Comparison of ENCODE assay signal across 12 cellular contexts in the genomic region with DNA sequence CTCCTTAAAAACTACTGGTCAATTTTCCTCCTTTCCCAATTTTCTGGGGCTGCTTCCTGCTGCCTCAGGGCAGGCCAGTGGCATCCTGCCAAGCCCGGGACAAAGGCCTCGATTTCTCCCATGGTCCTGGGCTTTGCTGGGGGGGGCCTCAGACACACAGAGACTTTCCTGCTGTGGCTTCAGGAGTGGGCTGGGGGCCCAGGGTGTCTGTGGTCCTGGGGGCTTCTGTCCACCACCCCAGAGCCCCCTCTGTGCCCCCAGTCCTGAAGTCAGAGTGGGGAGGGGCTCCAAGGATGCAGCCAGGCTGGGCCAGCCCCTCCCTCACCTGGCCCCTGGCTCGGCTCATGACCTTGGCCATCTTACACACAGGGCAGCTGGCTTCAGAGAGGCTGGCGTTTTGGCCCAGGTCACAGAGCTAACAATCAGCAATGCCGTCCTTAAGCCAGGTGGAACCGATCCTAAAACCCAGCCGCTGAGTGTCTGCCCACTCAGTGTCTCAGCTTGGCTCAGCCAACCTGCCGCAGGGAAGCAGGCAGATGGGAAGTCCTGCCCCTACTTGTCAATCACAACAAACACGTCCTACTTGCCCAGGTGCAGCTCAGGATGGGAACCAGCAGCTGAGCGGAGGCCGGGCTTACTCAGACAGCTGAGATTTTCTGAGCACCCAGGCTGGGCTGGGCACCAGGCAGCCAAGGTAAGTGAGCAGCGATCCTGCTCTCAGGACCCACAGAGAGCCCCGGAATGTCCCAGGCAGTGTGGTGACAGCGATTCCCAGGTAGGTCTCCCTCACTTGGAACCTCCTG. TPM values are rescaled to one million over a fixed set of nuclear protein-coding genes. Genes with fewer than 3 reads are reported as not detected.
DNase-seq lines count a peak whose midpoint lies in the region; ATAC-seq and TF ChIP-seq lines count a peak whose summit lies in the region.
"Had no signal": no experiment of that assay in that cellular context is flagged by ENCODE, and none has a peak within 500 bp of the region (broad histone marks: within the 10 kb centered on the region; RNA-seq: fewer than 3 reads in every experiment).

No MANE protein-coding gene starts in this region.

- peak; percentile 29 to 70 (median 46) for ATAC-seq in psoas muscle
- no peak for ATAC-seq in CD8-positive, alpha-beta T cell

- 35 to 42% (median 41%) methylated on average over 14 of the region's 14 CpGs for WGBS in psoas muscle, 3 donors

- H3K27ac ChIP-seq in epithelial cell of prostate (no peak overlapping the region), psoas muscle (no peak overlapping the region), colonic mucosa (no peak overlapping the region)
- no peak overlapping the region for H3K27ac ChIP-seq in CD8-positive, alpha-beta T cell (ENCODE audit: low read depth, low read length)
- H3K27ac ChIP-seq: ovary, tibial artery had no signal

- no peaks in the 10 kb centered on the region for H3K9me3 ChIP-seq in psoas muscle
- H3K9me3 ChIP-seq in CD8-positive, alpha-beta T cell (ENCODE audit: low read length), result no peaks in the 10 kb centered on the region
- H3K9me3 ChIP-seq in colonic mucosa, result no peaks in the 10 kb centered on the region
- H3K9me3 ChIP-seq: ovary, tibial artery had no signal

- no peaks in the 10 kb centered on the region for H3K9me3 Mint-ChIP-seq in CD8-positive, alpha-beta T cell
- H3K9me3 Mint-ChIP-seq: activated B cell treated with CpG ODN at 0.5 μM for 24 hours; activated T-helper 1 cell treated with anti-CD3 and anti-CD28 coated beads, Interleukin-12 subunit alpha, Interleukin-12 subunit beta, Interleukin-2, Interleukin-4 antibody, amounts not matched to agents 30 ng/mL and 10 ng/mL and 1 ng/mL, durations not matched to agents 14 hours and 24 hours and 36 hours had no signal

- no peak overlapping the region for H3K4me3 Mint-ChIP-seq in CD8-positive, alpha-beta T cell
- H3K4me3 Mint-ChIP-seq: activated B cell treated with CpG ODN at 0.5 μM for 24 hours; activated T-helper 1 cell treated with anti-CD3 and anti-CD28 coated beads, Interleukin-12 subunit alpha, Interleukin-12 subunit beta, Interleukin-2, Interleukin-4 antibody, amounts not matched to agents 30 ng/mL and 10 ng/mL and 1 ng/mL, durations not matched to agents 14 hours and 24 hours and 36 hours had no signal

- no peak for TF ChIP-seq CTCF in psoas muscle (IDR thresholded peaks at IDR 0.05)
- TF ChIP-seq CTCF in CD8-positive, alpha-beta T cell (IDR thresholded peaks at IDR 0.05), result no peak
- TF ChIP-seq CTCF in colonic mucosa (IDR thresholded peaks at IDR 0.05), result no peak

- H3K27me3 ChIP-seq in psoas muscle (ENCODE audit: insufficient read depth in 3 of 3, low read length in 2 of 3) (no peaks in the 10 kb centered on the region), colonic mucosa (no peaks in the 10 kb centered on the region)
- no peaks in the 10 kb centered on the region for H3K27me3 ChIP-seq in CD8-positive, alpha-beta T cell (ENCODE audit: insufficient read depth, low read length)
- H3K27me3 ChIP-seq: ovary, tibial artery had no signal

- peaks cover 3% of the 10 kb centered on the region for H3K4me1 Mint-ChIP-seq in CD8-positive, alpha-beta T cell (ENCODE audit: low read depth)
- H3K4me1 Mint-ChIP-seq: activated B cell treated with CpG ODN at 0.5 μM for 24 hours had no signal

- H3K27ac Mint-ChIP-seq in CD8-positive, alpha-beta T cell, result no peak overlapping the region
- H3K27ac Mint-ChIP-seq: activated B cell treated with CpG ODN at 0.5 μM for 24 hours; activated T-helper 1 cell treated with anti-CD3 and anti-CD28 coated beads, Interleukin-12 subunit alpha, Interleukin-12 subunit beta, Interleukin-2, Interleukin-4 antibody, amounts not matched to agents 30 ng/mL and 10 ng/mL and 1 ng/mL, durations not matched to agents 14 hours and 24 hours and 36 hours had no signal

- peak; percentile 55 for DNase-seq in DMS 273 (lab: John Stamatoyannopoulos, UW; ENCODE audit: unreplicated experiment)
- no peak for DNase-seq in DMS 273 treated with DMSO at 0.1 percent for 48 hours (lab: John Stamatoyannopoulos, UW)
- DNase-seq in NCI-H345 (lab: John Stamatoyannopoulos, UW), result peak; percentile 79
- peak; percentile 80 for DNase-seq in epithelial cell of prostate (ENCODE audit: low read depth, low spot score)
- DNase-seq in psoas muscle, result peak; percentile 41 to 44
- no peak for DNase-seq in CD8-positive, alpha-beta T cell
- DNase-seq in activated gamma-delta T cell (lab: John Stamatoyannopoulos, UW), result no peak
- DNase-seq in colonic mucosa, result no peak
- DNase-seq: activated B cell treated with CpG ODN at 0.5 μM for 24 hours had no signal

- no peaks in the 10 kb centered on the region for H3K36me3 Mint-ChIP-seq in CD8-positive, alpha-beta T cell

- no peaks in the 10 kb centered on the region for H3K4me1 ChIP-seq in psoas muscle
- peaks cover 9% of the 10 kb centered on the region for H3K4me1 ChIP-seq in CD8-positive, alpha-beta T cell (ENCODE audit: insufficient read depth, low read length)
- H3K4me1 ChIP-seq in colonic mucosa, result peaks cover 12% of the 10 kb centered on the region

- intact Hi-C loops in psoas muscle (cut with DNase I) (no loop called here), colonic mucosa (cut with DNase I) (no loop called here)
- intact Hi-C loops in CD8-positive, alpha-beta T cell (cut with DNase I, micrococcal nuclease), result no loop called here

- no peak overlapping the region for H3K4me3 ChIP-seq in psoas muscle
- no peak overlapping the region for H3K4me3 ChIP-seq in CD8-positive, alpha-beta T cell (ENCODE audit: low read depth, low read length)
- no peak overlapping the region for H3K4me3 ChIP-seq in colonic mucosa
- H3K4me3 ChIP-seq: ovary, tibial artery had no signal

- H3K27me3 Mint-ChIP-seq in CD8-positive, alpha-beta T cell (ENCODE audit: low read depth), result no peaks in the 10 kb centered on the region
- H3K27me3 Mint-ChIP-seq: activated B cell treated with CpG ODN at 0.5 μM for 24 hours had no signal

- H3K9ac ChIP-seq in colonic mucosa (ENCODE audit: low read depth in 2 of 2, low read length in 2 of 2), result no peak overlapping the region

- CTCF ChIA-PET in CD8-positive, alpha-beta T cell (lab: Charles Lee), result no interaction called here

- no peaks in the 10 kb centered on the region for H3K36me3 ChIP-seq in psoas muscle (ENCODE audit: insufficient read depth in 1 of 2, low read depth in 1 of 2)
- no peaks in the 10 kb centered on the region for H3K36me3 ChIP-seq in CD8-positive, alpha-beta T cell (ENCODE audit: insufficient read depth, low read length)
- H3K36me3 ChIP-seq in colonic mucosa, result no peaks in the 10 kb centered on the region
- H3K36me3 ChIP-seq: ovary had no signal

- POLR2A ChIA-PET in CD8-positive, alpha-beta T cell (lab: Charles Lee), result no interaction called here

RNA-seq across cellular contexts. Expression of a gene that starts 34.6 kb away (rescaled TPM):
- 10 to 100 TPM in 2 of 4 donors, 1 to 10 TPM in 2; 6.9 to 12.4 (median 10.3) TPM for total RNA-seq in psoas muscle
- 1 to 10 TPM; 3.4 to 5.0 (median 4.3) TPM for polyA plus RNA-seq in psoas muscle
- total RNA-seq in CD8-positive, alpha-beta T cell, result 1 to 10 TPM; 7.7 to 9.4 TPM
- 10 to 100 TPM; 34.0 to 69.5 TPM for total RNA-seq in colonic mucosa
- total RNA-seq: activated B cell treated with CpG ODN at 0.5 μM for 24 hours had no signal

Comparison
In these comparisons a context has a peak if more than half of its experiments do, and no peak if none do; other contexts are left out.
1. DNase-seq: peak in DMS 273 (single experiment), NCI-H345 (single experiment), epithelial cell of prostate (single experiment) and psoas muscle (2 of 2); none in DMS 273 treated with DMSO at 0.1 percent for 48 hours (single experiment), CD8-positive, alpha-beta T cell (0 of 7), activated gamma-delta T cell (single experiment) and colonic mucosa (single experiment).